In genomic region chr9:118891213-118891612, GRCh38 we compare ENCODE assay signal across 25 cellular contexts.
"Had no signal": no experiment of that assay in that cellular context is flagged by ENCODE, and none has a peak within 500 bp of the region (broad histone marks: within the 10 kb centered on the region; RNA-seq: fewer than 3 reads in every experiment).

No MANE protein-coding gene starts in this region.

- ATAC-seq: activated naive CD4-positive, alpha-beta T cell treated with anti-CD3 and anti-CD28 coated beads, Interleukin-2, amount 50 U/mL, for 72 hours; activated T-cell treated with anti-CD3 and anti-CD28 coated beads, Interleukin-2, amount 50 U/mL, for 72 hours; body of pancreas; effector memory CD8-positive, alpha-beta T cell; heart left ventricle had no signal

- H3K27ac Mint-ChIP-seq: activated CD4-positive, alpha-beta memory T cell treated with anti-CD3 and anti-CD28 coated beads, Interleukin-2, amount 10 ng/mL, durations not matched to agents 7 days and 5 days; activated CD4-positive, alpha-beta T cell treated with anti-CD3 and anti-CD28 coated beads, Interleukin-2, amount 10 ng/mL, durations not matched to agents 7 days and 5 days; activated naive CD4-positive, alpha-beta T cell treated with anti-CD3 and anti-CD28 coated beads, Interleukin-2, amount 10 ng/mL, durations not matched to agents 7 days and 5 days; activated naive CD4-positive, alpha-beta T cell treated with anti-CD3 and anti-CD28 coated beads, Interleukin-2, amount 50 U/mL, for 72 hours; activated T-cell treated with anti-CD3 and anti-CD28 coated beads, Interleukin-2, amount 50 U/mL, for 24 hours; activated T-cell treated with anti-CD3 and anti-CD28 coated beads, Interleukin-2, amount 50 U/mL, for 72 hours; effector memory CD8-positive, alpha-beta T cell had no signal

- DNase-seq: activated CD4-positive, alpha-beta memory T cell treated with anti-CD3 and anti-CD28 coated beads, Interleukin-2, amount 10 ng/mL, durations not matched to agents 7 days and 5 days; activated CD4-positive, alpha-beta T cell treated with anti-CD3 and anti-CD28 coated beads for 1 hour; activated CD4-positive, alpha-beta T cell treated with anti-CD3 and anti-CD28 coated beads for 4 hours; activated CD4-positive, alpha-beta T cell treated with anti-CD3 and anti-CD28 coated beads, Interleukin-2, amount 10 ng/mL, durations not matched to agents 7 days and 5 days; activated CD4-positive, alpha-beta T cell treated with anti-CD3 and anti-CD28 coated beads, Interleukin-2, amount 50 U/mL, for 4 hours; activated CD8-positive, alpha-beta memory T cell treated with anti-CD3 and anti-CD28 coated beads, Interleukin-2, amount 50 U/mL, for 48 hours; activated gamma-delta T cell; activated naive CD4-positive, alpha-beta T cell; activated naive CD4-positive, alpha-beta T cell treated with anti-CD3 and anti-CD28 coated beads, Interleukin-2, amount 10 ng/mL, durations not matched to agents 7 days and 5 days; activated T-cell treated with anti-CD3 and anti-CD28 coated beads for 4 hours; activated T-cell treated with anti-CD3 and anti-CD28 coated beads, Interleukin-2, amount 50 U/mL, for 24 hours; activated T-cell treated with anti-CD3 and anti-CD28 coated beads, Interleukin-2, amount 50 U/mL, for 72 hours; amniotic stem cell; aorta; body of pancreas; caudate nucleus; cortex of kidney; dermis blood vessel endothelial cell; effector CD4-positive, alpha-beta T cell; effector memory CD8-positive, alpha-beta T cell; foreskin fibroblast; heart left ventricle; T-helper 2 cell had no signal

- H3K9me3 ChIP-seq: body of pancreas, heart left ventricle had no signal

- H3K4me3 Mint-ChIP-seq: activated CD4-positive, alpha-beta memory T cell treated with anti-CD3 and anti-CD28 coated beads, Interleukin-2, amount 10 ng/mL, durations not matched to agents 7 days and 5 days; activated CD4-positive, alpha-beta T cell treated with anti-CD3 and anti-CD28 coated beads, Interleukin-2, amount 10 ng/mL, durations not matched to agents 7 days and 5 days; activated naive CD4-positive, alpha-beta T cell treated with anti-CD3 and anti-CD28 coated beads, Interleukin-2, amount 10 ng/mL, durations not matched to agents 7 days and 5 days; activated T-cell treated with anti-CD3 and anti-CD28 coated beads, Interleukin-2, amount 50 U/mL, for 24 hours; activated T-cell treated with anti-CD3 and anti-CD28 coated beads, Interleukin-2, amount 50 U/mL, for 72 hours; effector memory CD8-positive, alpha-beta T cell had no signal

- H3K4me1 Mint-ChIP-seq: activated CD4-positive, alpha-beta memory T cell treated with anti-CD3 and anti-CD28 coated beads, Interleukin-2, amount 10 ng/mL, durations not matched to agents 7 days and 5 days; activated CD4-positive, alpha-beta T cell treated with anti-CD3 and anti-CD28 coated beads, Interleukin-2, amount 10 ng/mL, durations not matched to agents 7 days and 5 days; activated naive CD4-positive, alpha-beta T cell treated with anti-CD3 and anti-CD28 coated beads, Interleukin-2, amount 10 ng/mL, durations not matched to agents 7 days and 5 days had no signal

- H3K27me3 Mint-ChIP-seq: activated CD4-positive, alpha-beta memory T cell treated with anti-CD3 and anti-CD28 coated beads, Interleukin-2, amount 10 ng/mL, durations not matched to agents 7 days and 5 days; activated CD4-positive, alpha-beta T cell treated with anti-CD3 and anti-CD28 coated beads, Interleukin-2, amount 10 ng/mL, durations not matched to agents 7 days and 5 days; activated naive CD4-positive, alpha-beta T cell treated with anti-CD3 and anti-CD28 coated beads, Interleukin-2, amount 10 ng/mL, durations not matched to agents 7 days and 5 days; activated T-cell treated with anti-CD3 and anti-CD28 coated beads, Interleukin-2, amount 50 U/mL, for 24 hours; effector memory CD8-positive, alpha-beta T cell had no signal

- H3K27ac ChIP-seq: body of pancreas, epithelial cell of prostate, heart left ventricle had no signal

- H3K27me3 ChIP-seq: body of pancreas, heart left ventricle had no signal

- H3K36me3 Mint-ChIP-seq: activated naive CD4-positive, alpha-beta T cell treated with anti-CD3 and anti-CD28 coated beads, Interleukin-2, amount 10 ng/mL, durations not matched to agents 7 days and 5 days; activated naive CD4-positive, alpha-beta T cell treated with anti-CD3 and anti-CD28 coated beads, Interleukin-2, amount 50 U/mL, for 72 hours had no signal

- H3K36me3 ChIP-seq: heart left ventricle had no signal

- H3K4me3 ChIP-seq: body of pancreas, heart left ventricle had no signal
